In genomic region chr15:92494791-92495190, GRCh38 we compare ENCODE assay signal across 20 cellular contexts.
"Had no signal": no experiment of that assay in that cellular context is flagged by ENCODE, and none has a peak within 500 bp of the region (broad histone marks: within the 10 kb centered on the region; RNA-seq: fewer than 3 reads in every experiment).

No MANE protein-coding gene starts in this region.

- H3K4me3 ChIP-seq: dorsolateral prefrontal cortex, heart left ventricle, lung, psoas muscle, sigmoid colon, suprapubic skin, thyroid gland had no signal

- H3K4me1 Mint-ChIP-seq: naive thymus-derived CD4-positive, alpha-beta T cell had no signal

- DNase-seq: cortex of kidney; dorsolateral prefrontal cortex; effector CD8-positive, alpha-beta T cell; heart left ventricle; hippocampal formation; left colon; left ventricle myocardium superior; mesenchymal stem cell; midbrain; naive thymus-derived CD4-positive, alpha-beta T cell; psoas muscle; retina; sigmoid colon; small intestine; stimulated activated CD4-positive, alpha-beta T cell treated with anti-CD3 and anti-CD28 coated beads, Interleukin-12 subunit alpha, Interleukin-12 subunit beta, amount 100 ng/mL, for 4 hours; stimulated activated naive CD4-positive, alpha-beta T cell treated with Interleukin-2 at 50 U/mL for 16 hours; thyroid gland had no signal

- H3K36me3 Mint-ChIP-seq: naive thymus-derived CD4-positive, alpha-beta T cell; type B pancreatic cell had no signal

- H3K4me1 ChIP-seq: heart left ventricle, psoas muscle, sigmoid colon, suprapubic skin, thyroid gland had no signal

- H3K27ac ChIP-seq: dorsolateral prefrontal cortex, heart left ventricle, psoas muscle, sigmoid colon, suprapubic skin, thyroid gland had no signal

- H3K27ac Mint-ChIP-seq: naive thymus-derived CD4-positive, alpha-beta T cell; type B pancreatic cell had no signal

- H3K9me3 Mint-ChIP-seq: type B pancreatic cell had no signal

- H3K27me3 ChIP-seq: thyroid gland had no signal

- H3K9me3 ChIP-seq: psoas muscle, thyroid gland had no signal

- H3K4me3 Mint-ChIP-seq: naive thymus-derived CD4-positive, alpha-beta T cell; type B pancreatic cell had no signal

- H3K36me3 ChIP-seq: heart left ventricle, sigmoid colon, suprapubic skin, thyroid gland had no signal
